In the genomic region with DNA sequence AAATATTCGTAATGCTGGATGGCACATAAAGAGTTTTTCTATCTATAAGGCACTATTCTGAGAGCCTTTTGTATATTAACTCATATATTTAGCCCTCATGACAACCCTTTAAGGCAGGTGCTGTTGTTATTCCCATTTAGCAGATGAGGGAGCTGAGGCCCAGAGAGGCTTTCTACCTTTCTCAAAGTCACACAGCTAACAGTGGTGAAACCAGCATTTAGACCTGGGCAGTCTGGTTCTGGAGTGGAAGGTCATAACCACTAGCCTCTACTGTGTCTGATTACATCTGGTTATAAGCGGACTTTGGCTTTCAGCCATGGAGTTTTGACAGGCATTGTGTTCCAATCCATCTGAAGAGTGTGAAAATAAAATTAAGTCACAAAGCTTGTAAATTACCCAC, we compare ENCODE assay signal across 11 cellular contexts. TPM values are rescaled to one million over a fixed set of nuclear protein-coding genes. Genes with fewer than 3 reads are reported as not detected.
"Had no signal": no experiment of that assay in that cellular context is flagged by ENCODE, and none has a peak within 500 bp of the region (broad histone marks: within the 10 kb centered on the region; RNA-seq: fewer than 3 reads in every experiment).

No MANE protein-coding gene starts in this region.

- H3K4me1 Mint-ChIP-seq: naive B cell had no signal

- H3K4me3 Mint-ChIP-seq: dendritic cell treated with granulocyte-macrophage colony-stimulating factor and Interleukin-4, amounts not matched to agents 40 ng/mL and 50 ng/mL, for 4 days; naive B cell had no signal

- DNase-seq: activated CD8-positive, alpha-beta memory T cell treated with anti-CD3 and anti-CD28 coated beads for 24 hours; effector memory CD4-positive, alpha-beta T cell; foreskin fibroblast; hippocampal formation; naive B cell; pancreas; SJCRH30 had no signal

- H3K27me3 Mint-ChIP-seq: dendritic cell treated with granulocyte-macrophage colony-stimulating factor and Interleukin-4, amounts not matched to agents 40 ng/mL and 50 ng/mL, for 4 days had no signal

- H3K36me3 Mint-ChIP-seq: naive B cell had no signal

- H3K27ac Mint-ChIP-seq: dendritic cell treated with granulocyte-macrophage colony-stimulating factor and Interleukin-4, amounts not matched to agents 40 ng/mL and 50 ng/mL, for 4 days; naive B cell had no signal

- H3K9me3 Mint-ChIP-seq: dendritic cell treated with granulocyte-macrophage colony-stimulating factor and Interleukin-4, amounts not matched to agents 40 ng/mL and 50 ng/mL, for 4 days; naive B cell had no signal

- ATAC-seq: left lobe of liver, pancreas, sciatic nerve had no signal

RNA-seq across cellular contexts. Expression of gene VDR, which starts 43.9 kb away (rescaled TPM):
- total RNA-seq: lung microvascular endothelial cell had no signal
